ENCODE assay signal across 19 cellular contexts in the genomic region with DNA sequence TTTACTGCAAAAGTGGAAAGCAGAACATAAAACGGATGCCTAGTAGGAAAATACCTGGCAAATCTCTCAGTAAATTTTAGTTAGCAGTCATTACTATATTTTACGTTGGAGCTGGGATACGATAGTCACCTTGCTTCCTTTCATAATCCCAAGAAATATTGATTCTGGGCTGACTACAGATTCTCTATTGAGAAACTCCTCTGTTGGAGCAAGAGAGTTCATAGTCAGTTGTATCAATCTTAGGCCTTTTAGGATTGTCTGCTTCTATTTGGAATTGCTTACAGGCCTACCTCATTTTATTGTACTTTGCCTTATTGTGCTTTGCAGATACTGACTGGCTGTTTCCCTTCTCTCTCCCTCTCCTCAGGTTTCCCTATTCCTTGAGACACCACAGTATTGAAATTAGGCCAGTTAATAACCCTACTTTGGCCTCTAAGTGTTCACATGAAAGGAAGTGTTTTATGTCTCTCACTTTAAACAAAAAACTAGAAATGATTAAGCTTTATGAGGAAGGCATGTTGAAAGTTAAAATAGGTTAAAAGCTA.
DNase-seq lines count a peak whose midpoint lies in the region; ATAC-seq, FAIRE-seq and TF ChIP-seq lines count a peak whose summit lies in the region.
"Had no signal": no experiment of that assay in that cellular context is flagged by ENCODE, and none has a peak within 500 bp of the region (broad histone marks: within the 10 kb centered on the region; RNA-seq: fewer than 3 reads in every experiment).

No MANE protein-coding gene starts in this region.

- DNase-seq in hepatocyte (ENCODE audit: low spot score) (no peak), left lobe of liver (ENCODE audit: low spot score) (no peak), pancreas (no peak)
- DNase-seq: C1 segment of cervical spinal cord; Calu3; CD4-positive, alpha-beta memory T cell; COR-L47; DMS53; DMS79 treated with DMSO at 0.1 percent for 48 hours; GF-D8; GOT3; HFFc6 had no signal

- no peaks in the 10 kb centered on the region for H3K36me3 Mint-ChIP-seq in nephron (ENCODE audit: low read depth)
- H3K36me3 Mint-ChIP-seq: CD4-positive, alpha-beta memory T cell had no signal

- H3K4me1 ChIP-seq in hepatocyte (ENCODE audit: insufficient read depth), result no peaks in the 10 kb centered on the region
- H3K4me1 ChIP-seq in pancreas, result peaks cover 0 to 3% (median 0%) of the 10 kb centered on the region in 3 donors
- H3K4me1 ChIP-seq: HAP-1 had no signal

- no peak for FAIRE-seq in pancreas (lab: Jason Lieb, UNC)
- FAIRE-seq: GM12891, GM18507, H54 had no signal

- H3K27ac ChIP-seq in hepatocyte (no peak overlapping the region), pancreas (no peak overlapping the region)

- no peaks in the 10 kb centered on the region for H3K27me3 Mint-ChIP-seq in nephron (ENCODE audit: low read depth)
- H3K27me3 Mint-ChIP-seq: CD4-positive, alpha-beta memory T cell had no signal

- peaks cover 16% of the 10 kb centered on the region for H3K4me1 Mint-ChIP-seq in nephron
- H3K4me1 Mint-ChIP-seq: CD4-positive, alpha-beta memory T cell had no signal

- H3K4me3 ChIP-seq in hepatocyte (no peak overlapping the region), pancreas (no peak overlapping the region)
- H3K4me3 ChIP-seq: HAP-1 had no signal

- TF ChIP-seq CTCF in hepatocyte (IDR thresholded peaks at IDR 0.05; ENCODE audit: poor library complexity), result no peak
- TF ChIP-seq CTCF in nephron (IDR thresholded peaks at IDR 0.05; ENCODE audit: unreplicated experiment in 3 of 3), result no peak
- no peak for TF ChIP-seq CTCF in pancreas (IDR thresholded peaks at IDR 0.05)

- WGBS in hepatocyte (ENCODE audit: low lambda C conversion rate, missing lambda C conversion rate), result 89% methylated on average over 3 of the region's 3 CpGs
- WGBS in pancreas, 2 donors, result 63 to 82% methylated on average over 3 of the region's 3 CpGs

- H3K27me3 ChIP-seq in hepatocyte (no peaks in the 10 kb centered on the region), pancreas (no peaks in the 10 kb centered on the region)

- no peaks in the 10 kb centered on the region for H3K9me3 ChIP-seq in hepatocyte (ENCODE audit: low read depth)
- H3K9me3 ChIP-seq in pancreas, result no peaks in the 10 kb centered on the region
- H3K9me3 ChIP-seq: HAP-1 had no signal

- peaks cover 3% of the 10 kb centered on the region for H3K9me3 Mint-ChIP-seq in nephron
- H3K9me3 Mint-ChIP-seq: HFFc6 had no signal

- H3K4me2 ChIP-seq in hepatocyte, result no peak overlapping the region

- no peaks in the 10 kb centered on the region for H3K79me2 ChIP-seq in hepatocyte

- H3K4me3 Mint-ChIP-seq in nephron, result no peak overlapping the region
- H3K4me3 Mint-ChIP-seq: CD4-positive, alpha-beta memory T cell; HFFc6 had no signal

- H3K9me2 ChIP-seq in hepatocyte (replicated peaks; ENCODE audit: insufficient read depth), result no peaks in the 10 kb centered on the region

- peak overlapping the region; percentile 6 for H2AFZ ChIP-seq in hepatocyte

- no peaks in the 10 kb centered on the region for H4K20me1 ChIP-seq in hepatocyte (ENCODE audit: insufficient read depth, poor library complexity, severe bottlenecking)

- peak overlapping the region; percentile 7 to 9 (median 8) for H3K27ac Mint-ChIP-seq in nephron
- H3K27ac Mint-ChIP-seq: HFFc6 had no signal

- ATAC-seq in left lobe of liver (peak; percentile 45), HG03565 (IDR thresholded peaks at IDR 0.05; ENCODE audit: unreplicated experiment) (no peak), pancreas (no peak), HG02981 (IDR thresholded peaks at IDR 0.05; ENCODE audit: unreplicated experiment) (no peak)

- intact Hi-C loops in pancreas (cut with DNase I), result no loop called here

- no peaks in the 10 kb centered on the region for H3K36me3 ChIP-seq in hepatocyte (replicated peaks; ENCODE audit: insufficient read depth, low read depth)
- no peaks in the 10 kb centered on the region for H3K36me3 ChIP-seq in pancreas
- H3K36me3 ChIP-seq: HAP-1 had no signal
